8 cellular contexts compared by ENCODE assay signal in the genomic region with DNA sequence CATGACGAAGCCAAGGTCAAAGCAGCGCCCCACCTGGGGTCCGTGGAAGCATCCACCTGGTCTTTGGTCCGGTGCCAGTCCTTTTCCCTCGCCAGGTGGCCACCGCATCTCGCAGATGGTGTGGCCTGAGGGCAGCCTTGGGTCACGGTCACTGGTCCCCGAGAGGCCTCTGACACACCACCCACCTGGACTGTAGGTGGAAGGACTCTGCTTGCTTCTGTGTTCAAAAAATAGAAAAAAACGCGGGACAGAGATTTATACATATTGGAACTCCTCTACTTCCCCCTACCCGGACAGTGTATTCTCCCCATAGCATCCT. TPM values are rescaled to one million over a fixed set of nuclear protein-coding genes. Genes with fewer than 3 reads are reported as not detected.
DNase-seq lines count a peak whose midpoint lies in the region; ATAC-seq and TF ChIP-seq lines count a peak whose summit lies in the region.

No MANE protein-coding gene starts in this region.

- H4K20me1 ChIP-seq in BLaER1 (no peaks in the 10 kb centered on the region), OCI-LY3 (ENCODE audit: insufficient read depth, low read length) (no peaks in the 10 kb centered on the region)

- H3K36me3 ChIP-seq in BLaER1 = no peaks in the 10 kb centered on the region
- no peaks in the 10 kb centered on the region for H3K36me3 ChIP-seq in OCI-LY3 (replicated peaks; ENCODE audit: low read depth, low read length)
- H3K36me3 ChIP-seq in spleen = no peaks in the 10 kb centered on the region

- WGBS in spleen, 5 donors = 4 to 11% (median 6%) methylated on average over 11 to 12 of the region's 12 CpGs

- H3K9ac ChIP-seq in BLaER1 (peak overlapping the region; percentile 82), OCI-LY3 (ENCODE audit: low read length) (peak overlapping the region; percentile 59)

- peak overlapping the region; percentile 84 for H3K4me3 ChIP-seq in BLaER1
- peak overlapping the region; percentile 85 for H3K4me3 ChIP-seq in OCI-LY3 (ENCODE audit: low read length)
- peak overlapping the region; percentile 89 for H3K4me3 ChIP-seq in fibroblast of villous mesenchyme (ENCODE audit: low read depth, low read length)
- peak overlapping the region; percentile 65 to 92 (median 84) for H3K4me3 ChIP-seq in spleen

- TF ChIP-seq POLR2A in spleen (IDR thresholded peaks at IDR 0.05) (no peak), GM18505 (IDR thresholded peaks at IDR 0.05; ENCODE audit: borderline replicate concordance, extremely low read depth, insufficient read depth, insufficient read length) (no peak)

- intact Hi-C loops in spleen (cut with DNase I; ENCODE audit: low total_unique reads) = loop anchor here (10.0 kb wide), 2 partner anchors 93 to 117 kb away; a partner anchor contains a TSS

- no peak; the same call in 1 of the 2 replicates for TF ChIP-seq CTCF in OCI-LY3 (IDR thresholded peaks at IDR 0.05; ENCODE audit: low read depth, low read length)
- TF ChIP-seq CTCF in fibroblast of villous mesenchyme (IDR thresholded peaks at IDR 0.05; ENCODE audit: insufficient read depth, low read depth, low read length) = no peak
- TF ChIP-seq CTCF in spleen (IDR thresholded peaks at IDR 0.05 in 8 of 11, conservative IDR thresholded peaks at IDR 0.05 in 3 of 11) = no peak

- H3K27me3 ChIP-seq in BLaER1 = peaks cover 10% of the 10 kb centered on the region; the same call in 1 of the 2 replicates
- H3K27me3 ChIP-seq in OCI-LY3 (ENCODE audit: low read depth, low read length) = peaks cover 39% of the 10 kb centered on the region
- no peaks in the 10 kb centered on the region for H3K27me3 ChIP-seq in spleen (replicated peaks in 1 of 7)

- H3K4me2 ChIP-seq in BLaER1 (peak overlapping the region; percentile 87), OCI-LY3 (ENCODE audit: low read length) (peak overlapping the region; percentile 97)

- H3K27ac ChIP-seq in BLaER1 (no peak overlapping the region), OCI-LY3 (ENCODE audit: low read length) (no peak overlapping the region), spleen (peak overlapping the region; percentile 75 to 91 (median 86))

- H3K79me2 ChIP-seq in OCI-LY3 (ENCODE audit: low read length) = no peaks in the 10 kb centered on the region

- H3K4me1 ChIP-seq in BLaER1 (peaks cover 14% of the 10 kb centered on the region), OCI-LY3 (ENCODE audit: low read length) (peaks cover 24% of the 10 kb centered on the region), spleen (peaks cover 17 to 46% (median 33%) of the 10 kb centered on the region in 6 donors)

- peak overlapping the region; percentile 98 for H2AFZ ChIP-seq in OCI-LY3 (ENCODE audit: low read depth, low read length)

- ATAC-seq in GM21529 (IDR thresholded peaks at IDR 0.05; ENCODE audit: unreplicated experiment) (peak; percentile 29), HG03469 (IDR thresholded peaks at IDR 0.05; ENCODE audit: unreplicated experiment) (no peak), GM18505 (IDR thresholded peaks at IDR 0.05; ENCODE audit: unreplicated experiment) (no peak)

- no peak for DNase-seq in fibroblast of villous mesenchyme (ENCODE audit: low read depth)
- DNase-seq in spleen = no peak
- no peak for DNase-seq in D341Med (ENCODE audit: low spot score)

- H3K9me3 ChIP-seq in BLaER1 (no peaks in the 10 kb centered on the region), OCI-LY3 (ENCODE audit: insufficient read depth, low read length) (no peaks in the 10 kb centered on the region), spleen (no peaks in the 10 kb centered on the region)

RNA-seq across cellular contexts. Expression of a gene that starts 0.5 kb away (rescaled TPM):
- total RNA-seq in fibroblast of villous mesenchyme (13.5 and 16.0 TPM in 2 replicates), spleen (10 to 100 TPM; 16.8 to 24.1 (median 19.6) TPM)
- polyA plus RNA-seq in spleen = 1 to 10 TPM; 4.8 to 5.8 (median 5.1) TPM

Comparison
In these comparisons a context has a peak if more than half of its experiments do, and no peak if none do; other contexts are left out.
1. H3K27ac ChIP-seq: peak in spleen (8 of 8); none in BLaER1 (single experiment) and OCI-LY3 (single experiment).
2. Peak in every context shown above with its lines, with median percentiles within 50 percentile points of each other: H3K4me3 ChIP-seq.